Comparison of ENCODE assay signal across 14 cellular contexts in genomic region chrX:149946932-149947331, GRCh38. TPM values are rescaled to one million over a fixed set of nuclear protein-coding genes. Genes with fewer than 3 reads are reported as not detected.
"Had no signal": no experiment of that assay in that cellular context is flagged by ENCODE, and none has a peak within 500 bp of the region (broad histone marks: within the 10 kb centered on the region; RNA-seq: fewer than 3 reads in every experiment).

No MANE protein-coding gene starts in this region.

RNA-seq across cellular contexts. Expression of gene HSFX4, which starts 17.6 kb away (rescaled TPM):
- total RNA-seq: stomach, subcutaneous adipose tissue, suprapubic skin, temporal lobe, thoracic aorta, thyroid gland, tibial nerve, transverse colon, upper lobe of left lung, upper lobe of right lung, ureter, urinary bladder, uterus, vagina had no signal
- polyA plus RNA-seq: stomach, urinary bladder had no signal
